In genomic region chr4:100721077-100721476, GRCh38 we compare ENCODE assay signal across 19 cellular contexts.
DNase-seq lines count a peak whose midpoint lies in the region; ATAC-seq and TF ChIP-seq lines count a peak whose summit lies in the region.
"Had no signal": no experiment of that assay in that cellular context is flagged by ENCODE, and none has a peak within 500 bp of the region (broad histone marks: within the 10 kb centered on the region; RNA-seq: fewer than 3 reads in every experiment).

No MANE protein-coding gene starts in this region.

- H3K4me3 ChIP-seq in GM12865 (ENCODE audit: low read depth, low read length), result no peak overlapping the region
- H3K4me3 ChIP-seq: GM23338, SJSA1 had no signal

- DNase-seq in GM12865 (ENCODE audit: low read depth) (peak; percentile 67), NCI-H526 treated with DMSO at 0.1 percent for 48 hours (lab: John Stamatoyannopoulos, UW) (peak; percentile 27), cerebellum (ENCODE audit: low spot score) (peak; percentile 46)
- DNase-seq: BE2C; CD4-positive, alpha-beta memory T cell; DMS79 treated with DMSO at 0.1 percent for 48 hours; GF-D8; KG1; NCI-H1105; NCI-H1930; NCI-H748 treated with DMSO at 0.1 percent for 48 hours; T-cell; T1000 had no signal

- ATAC-seq in HG03469 (IDR thresholded peaks at IDR 0.05; ENCODE audit: unreplicated experiment), result peak; percentile 32
- ATAC-seq in GM19397 (IDR thresholded peaks at IDR 0.05; ENCODE audit: unreplicated experiment), result no peak
- ATAC-seq in GM21360 (IDR thresholded peaks at IDR 0.05; ENCODE audit: unreplicated experiment), result no peak
- ATAC-seq in HG02588 (IDR thresholded peaks at IDR 0.05; ENCODE audit: unreplicated experiment), result no peak
- ATAC-seq: GM23338, T-cell had no signal

- no peak for TF ChIP-seq CTCF in GM12865 (IDR thresholded peaks at IDR 0.05; ENCODE audit: insufficient read depth, low read depth, low read length, missing control alignments)
